Comparison of ENCODE assay signal across 13 cellular contexts in the genomic region with DNA sequence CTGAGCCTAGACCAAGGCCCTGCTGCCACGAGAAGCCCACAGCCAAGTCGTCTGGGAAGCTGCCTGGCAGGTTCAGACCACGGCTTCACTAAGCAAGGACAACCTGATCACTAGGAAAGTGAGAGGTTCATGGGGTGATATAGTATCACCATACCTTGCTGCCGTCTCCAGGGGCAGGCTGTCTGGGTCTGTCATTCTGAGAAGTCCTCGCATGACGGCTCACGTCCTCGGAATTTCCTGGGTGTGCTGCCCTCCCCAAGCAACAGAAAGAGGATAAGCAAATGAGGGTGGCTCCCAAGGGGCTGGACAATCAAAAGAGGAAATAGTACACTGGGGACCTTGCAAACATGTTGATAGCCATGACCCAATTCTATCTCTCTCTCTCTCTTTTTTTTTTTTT.
A peak's percentile ranks its signal among the peaks of the same experiment; 100 is the strongest.
DNase-seq lines count a peak whose midpoint lies in the region; ATAC-seq lines count a peak whose summit lies in the region.
"Had no signal": no experiment of that assay in that cellular context is flagged by ENCODE, and none has a peak within 500 bp of the region (broad histone marks: within the 10 kb centered on the region; RNA-seq: fewer than 3 reads in every experiment).

No MANE protein-coding gene starts in this region.

- no peak overlapping the region for H3K4me3 Mint-ChIP-seq in activated T-helper 1 cell treated with anti-CD3 and anti-CD28 coated beads, Interleukin-12 subunit alpha, Interleukin-12 subunit beta, Interleukin-2, Interleukin-4 antibody, amounts not matched to agents 30 ng/mL and 10 ng/mL and 1 ng/mL, durations not matched to agents 14 hours and 24 hours and 36 hours
- no peak overlapping the region for H3K4me3 Mint-ChIP-seq in activated CD4-positive, alpha-beta T cell treated with anti-CD3 and anti-CD28 coated beads, Interleukin-2, amount 10 ng/mL, durations not matched to agents 24 days and 14 days

- H3K27me3 Mint-ChIP-seq in activated T-helper 1 cell treated with anti-CD3 and anti-CD28 coated beads, Interleukin-12 subunit alpha, Interleukin-12 subunit beta, Interleukin-2, Interleukin-4 antibody, amounts not matched to agents 30 ng/mL and 10 ng/mL and 1 ng/mL, durations not matched to agents 14 hours and 24 hours and 36 hours (ENCODE audit: insufficient read depth): peaks cover 5% of the 10 kb centered on the region
- H3K27me3 Mint-ChIP-seq in activated CD4-positive, alpha-beta T cell treated with anti-CD3 and anti-CD28 coated beads, Interleukin-2, amount 10 ng/mL, durations not matched to agents 24 days and 14 days: peaks cover 5% of the 10 kb centered on the region

- peaks cover 5% of the 10 kb centered on the region for H3K4me1 Mint-ChIP-seq in activated T-helper 1 cell treated with anti-CD3 and anti-CD28 coated beads, Interleukin-12 subunit alpha, Interleukin-12 subunit beta, Interleukin-2, Interleukin-4 antibody, amounts not matched to agents 30 ng/mL and 10 ng/mL and 1 ng/mL, durations not matched to agents 14 hours and 24 hours and 36 hours (ENCODE audit: low read depth)
- H3K4me1 Mint-ChIP-seq in activated CD4-positive, alpha-beta T cell treated with anti-CD3 and anti-CD28 coated beads, Interleukin-2, amount 10 ng/mL, durations not matched to agents 24 days and 14 days: no peaks in the 10 kb centered on the region

- peak; percentile 14 for DNase-seq in EL
- no peak for DNase-seq in activated T-helper 1 cell treated with anti-CD3 and anti-CD28 coated beads, Interleukin-12 subunit alpha, Interleukin-12 subunit beta, Interleukin-2, Interleukin-4 antibody, amounts not matched to agents 30 ng/mL and 10 ng/mL and 1 ng/mL, durations not matched to agents 14 hours and 24 hours and 36 hours (ENCODE audit: low spot score)
- no peak for DNase-seq in activated CD4-positive, alpha-beta T cell treated with anti-CD3 and anti-CD28 coated beads, Interleukin-2, amount 10 ng/mL, durations not matched to agents 24 days and 14 days
- DNase-seq in NCI-H146 treated with DMSO at 0.1 percent for 48 hours (lab: John Stamatoyannopoulos, UW; ENCODE audit: unreplicated experiment): no peak
- no peak for DNase-seq in SKM-1 (lab: John Stamatoyannopoulos, UW; ENCODE audit: unreplicated experiment)
- no peak for DNase-seq in NCI-H1694 treated with DMSO at 0.1 percent for 48 hours (lab: John Stamatoyannopoulos, UW)
- DNase-seq: activated CD4-positive, CD25-positive, alpha-beta regulatory T cell; activated T-cell treated with anti-CD3 and anti-CD28 coated beads for 4 hours; NCI-H2171; SK-N-SH; upper lobe of right lung had no signal

- H3K9me3 Mint-ChIP-seq in activated T-helper 1 cell treated with anti-CD3 and anti-CD28 coated beads, Interleukin-12 subunit alpha, Interleukin-12 subunit beta, Interleukin-2, Interleukin-4 antibody, amounts not matched to agents 30 ng/mL and 10 ng/mL and 1 ng/mL, durations not matched to agents 14 hours and 24 hours and 36 hours: no peaks in the 10 kb centered on the region
- no peaks in the 10 kb centered on the region for H3K9me3 Mint-ChIP-seq in activated CD4-positive, alpha-beta T cell treated with anti-CD3 and anti-CD28 coated beads, Interleukin-2, amount 10 ng/mL, durations not matched to agents 24 days and 14 days

- no peaks in the 10 kb centered on the region for H3K36me3 Mint-ChIP-seq in activated T-helper 1 cell treated with anti-CD3 and anti-CD28 coated beads, Interleukin-12 subunit alpha, Interleukin-12 subunit beta, Interleukin-2, Interleukin-4 antibody, amounts not matched to agents 30 ng/mL and 10 ng/mL and 1 ng/mL, durations not matched to agents 14 hours and 24 hours and 36 hours (ENCODE audit: low read depth)
- no peaks in the 10 kb centered on the region for H3K36me3 Mint-ChIP-seq in activated CD4-positive, alpha-beta T cell treated with anti-CD3 and anti-CD28 coated beads, Interleukin-2, amount 10 ng/mL, durations not matched to agents 24 days and 14 days (ENCODE audit: low read depth)

- peak overlapping the region; percentile 48 for H3K27ac Mint-ChIP-seq in activated T-helper 1 cell treated with anti-CD3 and anti-CD28 coated beads, Interleukin-12 subunit alpha, Interleukin-12 subunit beta, Interleukin-2, Interleukin-4 antibody, amounts not matched to agents 30 ng/mL and 10 ng/mL and 1 ng/mL, durations not matched to agents 14 hours and 24 hours and 36 hours
- H3K27ac Mint-ChIP-seq in activated CD4-positive, alpha-beta T cell treated with anti-CD3 and anti-CD28 coated beads, Interleukin-2, amount 10 ng/mL, durations not matched to agents 24 days and 14 days: no peak overlapping the region

- peak; percentile 43 for ATAC-seq in GM21526 (IDR thresholded peaks at IDR 0.05; ENCODE audit: low FRiP score, unreplicated experiment)
- peak; percentile 62 for ATAC-seq in HG03175 (IDR thresholded peaks at IDR 0.05; ENCODE audit: unreplicated experiment)
- ATAC-seq: upper lobe of right lung had no signal

- intact Hi-C loops in activated T-helper 1 cell treated with anti-CD3 and anti-CD28 coated beads, Interleukin-12 subunit alpha, Interleukin-12 subunit beta, Interleukin-2, Interleukin-4 antibody, amounts not matched to agents 30 ng/mL and 10 ng/mL and 1 ng/mL, durations not matched to agents 14 hours and 24 hours and 36 hours (cut with micrococcal nuclease): loop anchor here (5.0 to 10.0 kb wide), 2 partner anchors 344 to 771 kb away; no protein-coding TSS in a partner anchor
- intact Hi-C loops in activated CD4-positive, alpha-beta T cell treated with anti-CD3 and anti-CD28 coated beads, Interleukin-2, amount 10 ng/mL, durations not matched to agents 24 days and 14 days (cut with micrococcal nuclease): loop anchor here (5.0 kb wide), 2 partner anchors 616 to 771 kb away; no protein-coding TSS in a partner anchor
